In genomic region chr15:67167131-67167530, GRCh38 we compare ENCODE assay signal across 18 cellular contexts.
DNase-seq lines count a peak whose midpoint lies in the region; ATAC-seq and TF ChIP-seq lines count a peak whose summit lies in the region.
"Had no signal": no experiment of that assay in that cellular context is flagged by ENCODE, and none has a peak within 500 bp of the region (broad histone marks: within the 10 kb centered on the region; RNA-seq: fewer than 3 reads in every experiment).

No MANE protein-coding gene starts in this region.

- no peak overlapping the region for H3K4me2 ChIP-seq in SK-N-SH

- no peak for DNase-seq in activated CD4-positive, alpha-beta T cell treated with anti-CD3 and anti-CD28 coated beads, Interleukin-2, amount 10 ng/mL, durations not matched to agents 7 days and 5 days
- no peak for DNase-seq in activated CD4-positive, alpha-beta T cell treated with anti-CD3 and anti-CD28 coated beads, Interleukin-2, amount 50 U/mL, for 4 hours
- DNase-seq in activated CD4-positive, alpha-beta memory T cell treated with anti-CD3 and anti-CD28 coated beads, Interleukin-2, amount 10 ng/mL, durations not matched to agents 7 days and 5 days = no peak
- DNase-seq in SK-N-SH (no peak), testis (no peak), H4 (ENCODE audit: low spot score) (no peak)
- DNase-seq: 8988T; activated naive CD8-positive, alpha-beta T cell treated with anti-CD3 and anti-CD28 coated beads for 36 hours; COR-L47; effector memory CD4-positive, alpha-beta T cell; NCI-H748 treated with DMSO at 0.1 percent for 48 hours; stimulated activated CD4-positive, alpha-beta T cell treated with anti-CD3 and anti-CD28 coated beads, Interleukin-4, amount 100 ng/mL, for 24 hours had no signal

- H3K9ac ChIP-seq in skeletal muscle tissue (ENCODE audit: low read depth in 1 of 3, low read length in 3 of 3) (peak overlapping the region; percentile 13 to 80 (median 48)), SK-N-SH (no peak overlapping the region)

- ATAC-seq in gastroesophageal sphincter = no peak

- WGBS in gastroesophageal sphincter (ENCODE audit: low coverage in 1 of 2), 2 donors = no CpG with 5 or more reads among the region's 3 CpGs
- WGBS in SK-N-SH (ENCODE audit: low lambda C conversion rate) = 95% methylated on average over 3 of the region's 3 CpGs
- 98 to 100% methylated on average over 1 to 3 of the region's 3 CpGs for WGBS in testis, 2 donors

- CTCF ChIA-PET in activated CD4-positive, alpha-beta T cell treated with anti-CD3 and anti-CD28 coated beads, Interleukin-2, amount 10 ng/mL, durations not matched to agents 7 days and 5 days (lab: Charles Lee) = no interaction called here
- CTCF ChIA-PET in activated CD4-positive, alpha-beta memory T cell treated with anti-CD3 and anti-CD28 coated beads, Interleukin-2, amount 10 ng/mL, durations not matched to agents 7 days and 5 days (lab: Charles Lee) = no interaction called here
- CTCF ChIA-PET in SK-N-SH (lab: Yijun Ruan, JAX) = interaction anchor here (1.0 to 1.5 kb wide), 2 partner anchors 21 to 221 kb away, joined by 3 to 6 read pairs; no protein-coding TSS in a partner anchor

- intact Hi-C loops in testis (cut with DNase I; ENCODE audit: low total_unique reads) = no loop called here

- H3K27ac ChIP-seq in gastroesophageal sphincter = peak overlapping the region in 3 of 4 donors; percentile 2 to 43 (median 31)
- peak overlapping the region; percentile 73 for H3K27ac ChIP-seq in skeletal muscle tissue (ENCODE audit: low read depth, low read length)
- H3K27ac ChIP-seq in SK-N-SH (ENCODE audit: low read depth in 2 of 2, low read length in 1 of 2) = no peak overlapping the region
- H3K27ac ChIP-seq in testis = no peak overlapping the region
- H3K27ac ChIP-seq: VCaP had no signal

- TF ChIP-seq POLR2A in gastroesophageal sphincter (IDR thresholded peaks at IDR 0.05) = no peak
- TF ChIP-seq POLR2A in testis (IDR thresholded peaks at IDR 0.05) = no peak

- H2AFZ ChIP-seq in SK-N-SH (ENCODE audit: low read depth) = no peak overlapping the region

- peaks cover 71% of the 10 kb centered on the region for H3K36me3 Mint-ChIP-seq in activated CD4-positive, alpha-beta T cell treated with anti-CD3 and anti-CD28 coated beads, Interleukin-2, amount 10 ng/mL, durations not matched to agents 7 days and 5 days (ENCODE audit: low read depth)
- peaks cover 76% of the 10 kb centered on the region for H3K36me3 Mint-ChIP-seq in activated CD4-positive, alpha-beta memory T cell treated with anti-CD3 and anti-CD28 coated beads, Interleukin-2, amount 10 ng/mL, durations not matched to agents 7 days and 5 days (ENCODE audit: low read depth)

- no peak overlapping the region for H3K4me3 Mint-ChIP-seq in activated CD4-positive, alpha-beta T cell treated with anti-CD3 and anti-CD28 coated beads, Interleukin-2, amount 10 ng/mL, durations not matched to agents 7 days and 5 days
- no peak overlapping the region for H3K4me3 Mint-ChIP-seq in activated CD4-positive, alpha-beta memory T cell treated with anti-CD3 and anti-CD28 coated beads, Interleukin-2, amount 10 ng/mL, durations not matched to agents 7 days and 5 days
- H3K4me3 Mint-ChIP-seq: activated naive CD8-positive, alpha-beta T cell treated with anti-CD3 and anti-CD28 coated beads for 36 hours had no signal

- H3K4me3 ChIP-seq in gastroesophageal sphincter (no peak overlapping the region), skeletal muscle tissue (ENCODE audit: low read length in 3 of 3) (peak overlapping the region; percentile 56 to 77 (median 62)), SK-N-SH (ENCODE audit: low read depth in 2 of 2, low read length in 1 of 2) (no peak overlapping the region), testis (no peak overlapping the region)
- H3K4me3 ChIP-seq: lung, sigmoid colon, tibial artery had no signal

- TF ChIP-seq RAD21 in SK-N-SH (IDR thresholded peaks at IDR 0.05; ENCODE audit: low read length) = no peak

- peak overlapping the region; percentile 38 for H3K27ac Mint-ChIP-seq in activated CD4-positive, alpha-beta T cell treated with anti-CD3 and anti-CD28 coated beads, Interleukin-2, amount 10 ng/mL, durations not matched to agents 7 days and 5 days
- H3K27ac Mint-ChIP-seq in activated CD4-positive, alpha-beta memory T cell treated with anti-CD3 and anti-CD28 coated beads, Interleukin-2, amount 10 ng/mL, durations not matched to agents 7 days and 5 days = peak overlapping the region; percentile 40
- H3K27ac Mint-ChIP-seq: activated naive CD8-positive, alpha-beta T cell treated with anti-CD3 and anti-CD28 coated beads for 36 hours had no signal

- H3K9me3 ChIP-seq in gastroesophageal sphincter (no peaks in the 10 kb centered on the region), skeletal muscle tissue (ENCODE audit: control insufficient read depth in 3 of 3, low read length in 3 of 3) (no peaks in the 10 kb centered on the region), SK-N-SH (no peaks in the 10 kb centered on the region), testis (no peaks in the 10 kb centered on the region)
- H3K9me3 ChIP-seq: sigmoid colon, tibial artery had no signal

- H3K36me3 ChIP-seq in gastroesophageal sphincter = peaks cover 0 to 52% of the 10 kb centered on the region in 2 donors
- H3K36me3 ChIP-seq in skeletal muscle tissue (ENCODE audit: control insufficient read depth in 3 of 3, insufficient read depth in 3 of 3, low read length in 3 of 3) = peaks cover 18 to 36% (median 27%) of the 10 kb centered on the region in 3 donors
- peaks cover 13 to 22% of the 10 kb centered on the region in 2 experiments for H3K36me3 ChIP-seq in SK-N-SH (replicated peaks in 1 of 2; ENCODE audit: control insufficient read depth in 1 of 2, insufficient read depth in 2 of 2, low read length in 1 of 2)
- H3K36me3 ChIP-seq in testis (ENCODE audit: low read depth, missing control alignments) = no peaks in the 10 kb centered on the region

- TF ChIP-seq EP300 in gastroesophageal sphincter (IDR thresholded peaks at IDR 0.05) (no peak), SK-N-SH (IDR thresholded peaks at IDR 0.05; ENCODE audit: borderline replicate concordance in 1 of 2, low read depth in 1 of 2, low read length in 1 of 2) (no peak)

- TF ChIP-seq CTCF in gastroesophageal sphincter (IDR thresholded peaks at IDR 0.05) = no peak
- no peak for TF ChIP-seq CTCF in SK-N-SH (IDR thresholded peaks at IDR 0.05)
- TF ChIP-seq CTCF in testis (IDR thresholded peaks at IDR 0.05) = no peak

- H3K4me1 ChIP-seq in gastroesophageal sphincter = peaks cover 0 to 52% (median 7%) of the 10 kb centered on the region in 3 donors
- H3K4me1 ChIP-seq in skeletal muscle tissue (ENCODE audit: control insufficient read depth in 3 of 3, insufficient read depth in 3 of 3, low read length in 3 of 3) = peaks cover 85 to 92% (median 88%) of the 10 kb centered on the region in 3 donors
- H3K4me1 ChIP-seq in SK-N-SH (ENCODE audit: control insufficient read depth in 1 of 2, insufficient read depth in 2 of 2, low read depth in 1 of 2, low read length in 1 of 2) = peaks cover 0 to 13% of the 10 kb centered on the region in 2 experiments; a peak in 2 of 4 replicates
- peaks cover 23% of the 10 kb centered on the region for H3K4me1 ChIP-seq in testis

- H3K9me3 Mint-ChIP-seq in activated CD4-positive, alpha-beta T cell treated with anti-CD3 and anti-CD28 coated beads, Interleukin-2, amount 10 ng/mL, durations not matched to agents 7 days and 5 days = no peaks in the 10 kb centered on the region
- H3K9me3 Mint-ChIP-seq in activated CD4-positive, alpha-beta memory T cell treated with anti-CD3 and anti-CD28 coated beads, Interleukin-2, amount 10 ng/mL, durations not matched to agents 7 days and 5 days = no peaks in the 10 kb centered on the region
- H3K9me3 Mint-ChIP-seq: activated naive CD8-positive, alpha-beta T cell treated with anti-CD3 and anti-CD28 coated beads for 36 hours had no signal

- H3K4me1 Mint-ChIP-seq in activated CD4-positive, alpha-beta T cell treated with anti-CD3 and anti-CD28 coated beads, Interleukin-2, amount 10 ng/mL, durations not matched to agents 7 days and 5 days = peaks cover 19% of the 10 kb centered on the region
- H3K4me1 Mint-ChIP-seq in activated CD4-positive, alpha-beta memory T cell treated with anti-CD3 and anti-CD28 coated beads, Interleukin-2, amount 10 ng/mL, durations not matched to agents 7 days and 5 days = peaks cover 21% of the 10 kb centered on the region

- H3K9me2 ChIP-seq in SK-N-SH = no peaks in the 10 kb centered on the region

- peaks cover 25% of the 10 kb centered on the region for H3K79me2 ChIP-seq in SK-N-SH (ENCODE audit: insufficient read depth)

- 0 out of 2 replicates have a peak, but pooled peaks cover 5% of the 10 kb centered on the region for H4K20me1 ChIP-seq in SK-N-SH (ENCODE audit: insufficient read depth)

- POLR2A ChIA-PET in activated CD4-positive, alpha-beta T cell treated with anti-CD3 and anti-CD28 coated beads, Interleukin-2, amount 10 ng/mL, durations not matched to agents 7 days and 5 days (lab: Charles Lee) = no interaction called here
- POLR2A ChIA-PET in activated CD4-positive, alpha-beta memory T cell treated with anti-CD3 and anti-CD28 coated beads, Interleukin-2, amount 10 ng/mL, durations not matched to agents 7 days and 5 days (lab: Charles Lee) = interaction anchor here (1.1 to 1.5 kb wide), 2 partner anchors 66 to 99 kb away, joined by 3 to 4 read pairs; no protein-coding TSS in a partner anchor
- POLR2A ChIA-PET in SK-N-SH (lab: Yijun Ruan, JAX) = no interaction called here

- no peaks in the 10 kb centered on the region for H3F3A ChIP-seq in SK-N-SH (replicated peaks; ENCODE audit: insufficient read depth)

- H3K27me3 ChIP-seq in gastroesophageal sphincter = no peaks in the 10 kb centered on the region
- H3K27me3 ChIP-seq in skeletal muscle tissue (ENCODE audit: control insufficient read depth in 3 of 3, insufficient read depth in 3 of 3, low read length in 3 of 3) = no peaks in the 10 kb centered on the region
- no peaks in the 10 kb centered on the region for H3K27me3 ChIP-seq in SK-N-SH (ENCODE audit: insufficient read depth)
- no peaks in the 10 kb centered on the region for H3K27me3 ChIP-seq in testis
- H3K27me3 ChIP-seq: sigmoid colon, tibial artery had no signal

- no peaks in the 10 kb centered on the region for H3K27me3 Mint-ChIP-seq in activated CD4-positive, alpha-beta T cell treated with anti-CD3 and anti-CD28 coated beads, Interleukin-2, amount 10 ng/mL, durations not matched to agents 7 days and 5 days
- no peaks in the 10 kb centered on the region for H3K27me3 Mint-ChIP-seq in activated CD4-positive, alpha-beta memory T cell treated with anti-CD3 and anti-CD28 coated beads, Interleukin-2, amount 10 ng/mL, durations not matched to agents 7 days and 5 days
- H3K27me3 Mint-ChIP-seq: activated naive CD8-positive, alpha-beta T cell treated with anti-CD3 and anti-CD28 coated beads for 36 hours had no signal

TF ChIP-seq in SK-N-SH, 30 proteins besides CTCF, POLR2A, EP300 and RAD21 (continues in another document):
- no peak for TF ChIP-seq CHD2 (IDR thresholded peaks at IDR 0.05; ENCODE audit: low read length, partially characterized antibody)
- TF ChIP-seq SIN3A (IDR thresholded peaks at IDR 0.05; ENCODE audit: borderline replicate concordance, low read depth, low read length) = no peak

Comparison
In these comparisons a context has a peak if more than half of its experiments do, and no peak if none do; other contexts are left out.
1. H3K27ac ChIP-seq: peak in gastroesophageal sphincter (3 of 4) and skeletal muscle tissue (single experiment); none in SK-N-SH (0 of 2) and testis (0 of 2).
2. H3K4me3 ChIP-seq: peak in skeletal muscle tissue (3 of 3); none in gastroesophageal sphincter (0 of 2), SK-N-SH (0 of 2) and testis (0 of 2).